In the genomic region with DNA sequence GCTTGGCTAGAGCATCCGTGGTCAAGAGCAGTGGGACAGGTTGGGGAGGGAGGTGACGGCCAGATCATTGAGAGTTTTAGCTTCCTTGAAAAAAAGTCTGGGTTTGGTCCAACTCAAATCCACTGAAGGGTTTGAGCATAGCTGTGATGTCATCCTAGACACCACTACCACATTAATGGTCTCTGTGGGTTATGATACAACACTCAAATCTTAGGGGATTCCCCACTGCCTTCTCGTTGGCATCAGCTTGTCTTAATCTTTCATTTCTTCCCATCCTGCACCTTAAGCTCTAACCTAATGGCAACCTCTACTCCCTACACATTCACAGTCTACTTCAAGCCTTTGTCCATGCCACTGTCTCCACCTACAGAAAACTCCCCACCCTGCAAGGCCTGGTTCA, we compare ENCODE assay signal across 24 cellular contexts.
A peak's percentile ranks its signal among the peaks of the same experiment; 100 is the strongest.
DNase-seq lines count a peak whose midpoint lies in the region; ATAC-seq and TF ChIP-seq lines count a peak whose summit lies in the region.
"Had no signal": no experiment of that assay in that cellular context is flagged by ENCODE, and none has a peak within 500 bp of the region (broad histone marks: within the 10 kb centered on the region; RNA-seq: fewer than 3 reads in every experiment).

No MANE protein-coding gene starts in this region.

- H3K4me1 Mint-ChIP-seq in activated CD8-positive, alpha-beta T cell treated with anti-CD3 and anti-CD28 coated beads for 36 hours (ENCODE audit: low read depth) = peaks cover 7% of the 10 kb centered on the region
- H3K4me1 Mint-ChIP-seq in activated CD8-positive, alpha-beta T cell treated with anti-CD3 and anti-CD28 coated beads, Interleukin-2, amount 10 ng/mL, durations not matched to agents 7 days and 5 days (ENCODE audit: low read depth) = peaks cover 2% of the 10 kb centered on the region
- peaks cover 2 to 8% of the 10 kb centered on the region in 2 donors for H3K4me1 Mint-ChIP-seq in immature natural killer cell

- no peak overlapping the region for H3K4me3 ChIP-seq in DND-41 (ENCODE audit: low read depth in 1 of 2, low read length in 2 of 2)
- H3K4me3 ChIP-seq: GM12878, GM23338, Peyer's patch, SJSA1 had no signal

- ATAC-seq in activated CD8-positive, alpha-beta T cell treated with anti-CD3 and anti-CD28 coated beads for 36 hours = peak; percentile 81
- no peak for ATAC-seq in activated CD8-positive, alpha-beta T cell treated with anti-CD3 and anti-CD28 coated beads, Interleukin-2, amount 10 ng/mL, durations not matched to agents 7 days and 5 days
- ATAC-seq in DND-41 (ENCODE audit: insufficient read depth, low read depth) = peak; percentile 35; the same call in 1 of the 3 replicates
- ATAC-seq: GM12878, GM23338, HCT116 had no signal

- CTCF ChIA-PET in activated CD8-positive, alpha-beta T cell treated with anti-CD3 and anti-CD28 coated beads for 36 hours (lab: Charles Lee) = no interaction called here
- CTCF ChIA-PET in activated CD8-positive, alpha-beta T cell treated with anti-CD3 and anti-CD28 coated beads, Interleukin-2, amount 10 ng/mL, durations not matched to agents 7 days and 5 days (lab: Charles Lee) = no interaction called here

- peaks cover 11% of the 10 kb centered on the region for H3K27me3 Mint-ChIP-seq in activated CD8-positive, alpha-beta T cell treated with anti-CD3 and anti-CD28 coated beads for 36 hours
- H3K27me3 Mint-ChIP-seq in activated CD8-positive, alpha-beta T cell treated with anti-CD3 and anti-CD28 coated beads, Interleukin-2, amount 10 ng/mL, durations not matched to agents 7 days and 5 days (ENCODE audit: low read depth) = peaks cover 23% of the 10 kb centered on the region
- H3K27me3 Mint-ChIP-seq in immature natural killer cell (ENCODE audit: low read depth in 3 of 3) = peaks cover 0 to 6% (median 4%) of the 10 kb centered on the region in 3 donors
- H3K27me3 Mint-ChIP-seq: CD4-positive, CD25-positive, alpha-beta regulatory T cell had no signal

- H3K9me3 Mint-ChIP-seq in activated CD8-positive, alpha-beta T cell treated with anti-CD3 and anti-CD28 coated beads for 36 hours = no peaks in the 10 kb centered on the region
- H3K9me3 Mint-ChIP-seq in activated CD8-positive, alpha-beta T cell treated with anti-CD3 and anti-CD28 coated beads, Interleukin-2, amount 10 ng/mL, durations not matched to agents 7 days and 5 days (ENCODE audit: insufficient read depth) = no peaks in the 10 kb centered on the region
- H3K9me3 Mint-ChIP-seq in immature natural killer cell = no peaks in the 10 kb centered on the region
- H3K9me3 Mint-ChIP-seq: GM23338 had no signal

- H3K36me3 Mint-ChIP-seq in activated CD8-positive, alpha-beta T cell treated with anti-CD3 and anti-CD28 coated beads for 36 hours (ENCODE audit: low read depth) = no peaks in the 10 kb centered on the region
- H3K36me3 Mint-ChIP-seq in activated CD8-positive, alpha-beta T cell treated with anti-CD3 and anti-CD28 coated beads, Interleukin-2, amount 10 ng/mL, durations not matched to agents 7 days and 5 days (ENCODE audit: low read depth) = no peaks in the 10 kb centered on the region
- no peaks in the 10 kb centered on the region for H3K36me3 Mint-ChIP-seq in immature natural killer cell
- H3K36me3 Mint-ChIP-seq: CD4-positive, CD25-positive, alpha-beta regulatory T cell had no signal

- no peaks in the 10 kb centered on the region for H4K20me1 ChIP-seq in DND-41 (ENCODE audit: insufficient read depth, low read length)

- H3K4me2 ChIP-seq in DND-41 (ENCODE audit: insufficient read depth, low read length) = no peak overlapping the region
- H3K4me2 ChIP-seq: GM23338 had no signal

- no peak overlapping the region for H3K9ac ChIP-seq in DND-41 (ENCODE audit: low read depth, low read length)

- H3K27ac ChIP-seq in DND-41 (ENCODE audit: low read length) = no peak overlapping the region
- H3K27ac ChIP-seq: Peyer's patch, SJSA1 had no signal

- H3K36me3 ChIP-seq in DND-41 (ENCODE audit: insufficient read depth, low read length) = no peaks in the 10 kb centered on the region
- H3K36me3 ChIP-seq: BE2C, Peyer's patch, SJSA1 had no signal

- POLR2A ChIA-PET in activated CD8-positive, alpha-beta T cell treated with anti-CD3 and anti-CD28 coated beads for 36 hours (lab: Charles Lee) = no interaction called here
- POLR2A ChIA-PET in activated CD8-positive, alpha-beta T cell treated with anti-CD3 and anti-CD28 coated beads, Interleukin-2, amount 10 ng/mL, durations not matched to agents 7 days and 5 days (lab: Charles Lee) = no interaction called here

- H3K27me3 ChIP-seq in DND-41 (ENCODE audit: insufficient read depth, low read length, poor library complexity) = no peaks in the 10 kb centered on the region
- H3K27me3 ChIP-seq: Peyer's patch had no signal

- H3K4me3 Mint-ChIP-seq in activated CD8-positive, alpha-beta T cell treated with anti-CD3 and anti-CD28 coated beads for 36 hours = no peak overlapping the region
- no peak overlapping the region for H3K4me3 Mint-ChIP-seq in activated CD8-positive, alpha-beta T cell treated with anti-CD3 and anti-CD28 coated beads, Interleukin-2, amount 10 ng/mL, durations not matched to agents 7 days and 5 days
- H3K4me3 Mint-ChIP-seq in immature natural killer cell = no peak overlapping the region
- H3K4me3 Mint-ChIP-seq: CD4-positive, CD25-positive, alpha-beta regulatory T cell; GM23338 had no signal

- H3K9me3 ChIP-seq in DND-41 (ENCODE audit: insufficient read depth, low read length, severe bottlenecking) = no peaks in the 10 kb centered on the region
- H3K9me3 ChIP-seq: BE2C, Peyer's patch had no signal

- no peak overlapping the region for H3K27ac Mint-ChIP-seq in activated CD8-positive, alpha-beta T cell treated with anti-CD3 and anti-CD28 coated beads for 36 hours
- H3K27ac Mint-ChIP-seq in activated CD8-positive, alpha-beta T cell treated with anti-CD3 and anti-CD28 coated beads, Interleukin-2, amount 10 ng/mL, durations not matched to agents 7 days and 5 days = no peak overlapping the region
- peak overlapping the region in 1 of 6 donors; percentile 17 for H3K27ac Mint-ChIP-seq in immature natural killer cell
- H3K27ac Mint-ChIP-seq: CD4-positive, CD25-positive, alpha-beta regulatory T cell; GM23338 had no signal

- no peaks in the 10 kb centered on the region for H3K4me1 ChIP-seq in DND-41 (ENCODE audit: insufficient read depth, low read length)
- H3K4me1 ChIP-seq: BE2C, Peyer's patch, SJSA1 had no signal

- peak; percentile 12 for DNase-seq in activated CD8-positive, alpha-beta T cell treated with anti-CD3 and anti-CD28 coated beads for 36 hours
- no peak for DNase-seq in activated CD8-positive, alpha-beta T cell treated with anti-CD3 and anti-CD28 coated beads, Interleukin-2, amount 10 ng/mL, durations not matched to agents 7 days and 5 days
- DNase-seq in DND-41 (no peak), NCI-H2029 treated with DMSO at 0.1 percent for 48 hours (lab: John Stamatoyannopoulos, UW) (peak; percentile 65), kidney tubule cell (ENCODE audit: low spot score) (peak; percentile 70), immature natural killer cell (no peak), UCSD-AML1 (lab: John Stamatoyannopoulos, UW; ENCODE audit: unreplicated experiment) (no peak), NCI-H524 treated with DMSO at 0.1 percent for 48 hours (lab: John Stamatoyannopoulos, UW) (no peak)
- DNase-seq: BE2C; CD4-positive, CD25-positive, alpha-beta regulatory T cell; COR-L47; DMS153; EL; KBM-7; NCI-H1417; NCI-H187; NCI-H446; NCI-H748 treated with DMSO at 0.1 percent for 48 hours; NK-92 treated with Interleukin-12 subunit alpha and Interleukin-12 subunit beta, amount 100 ng/mL, for 24 hours; Peyer's patch had no signal

- no peak overlapping the region for H2AFZ ChIP-seq in DND-41 (ENCODE audit: low read depth, low read length)
- H2AFZ ChIP-seq: GM23338 had no signal

- intact Hi-C loops in activated CD8-positive, alpha-beta T cell treated with anti-CD3 and anti-CD28 coated beads for 36 hours (cut with micrococcal nuclease) = no loop called here

- TF ChIP-seq CTCF in activated CD8-positive, alpha-beta T cell treated with anti-CD3 and anti-CD28 coated beads for 36 hours (IDR thresholded peaks at IDR 0.05) = no peak
- TF ChIP-seq CTCF in DND-41 (IDR thresholded peaks at IDR 0.05; ENCODE audit: borderline replicate concordance, extremely low read depth, low read length, poor library complexity, severe bottlenecking) = no peak

- H3K79me2 ChIP-seq in DND-41 (ENCODE audit: insufficient read depth, low read length) = no peaks in the 10 kb centered on the region

Comparison
In these comparisons a context has a peak if more than half of its experiments do, and no peak if none do; other contexts are left out.
1. DNase-seq: peak in activated CD8-positive, alpha-beta T cell treated with anti-CD3 and anti-CD28 coated beads for 36 hours (single experiment), NCI-H2029 treated with DMSO at 0.1 percent for 48 hours (single experiment) and kidney tubule cell (single experiment); none in activated CD8-positive, alpha-beta T cell treated with anti-CD3 and anti-CD28 coated beads, Interleukin-2, amount 10 ng/mL, durations not matched to agents 7 days and 5 days (single experiment), DND-41 (single experiment), immature natural killer cell (0 of 3), UCSD-AML1 (single experiment) and NCI-H524 treated with DMSO at 0.1 percent for 48 hours (single experiment).